1 cellular context compared by ENCODE assay signal in genomic region chr7:131945313-131945831, GRCh38.
TF ChIP-seq lines count a peak whose summit lies in the region.

No MANE protein-coding gene starts in this region.

TF ChIP-seq in K562, 482 proteins besides CTCF, POLR2A, EP300 and RAD21 (continued from another document and continues in another):
- TF ChIP-seq ARID4B (CRISPR knock-in tag; IDR thresholded peaks at IDR 0.05) (no peak), RUNX1 (IDR thresholded peaks at IDR 0.05; ENCODE audit: low read depth) (no peak), ZNF311 (CRISPR knock-in tag; IDR thresholded peaks at IDR 0.05) (no peak), ZNF324 (CRISPR knock-in tag; IDR thresholded peaks at IDR 0.05) (no peak), SAP30 (IDR thresholded peaks at IDR 0.05; ENCODE audit: borderline replicate concordance, insufficient read depth, low read depth, low read length, poor library complexity, severe bottlenecking) (no peak), SRSF1 (IDR thresholded peaks at IDR 0.05; ENCODE audit: low read depth, low read length) (no peak), STAG1 (CRISPR knock-in tag; IDR thresholded peaks at IDR 0.05; ENCODE audit: borderline replicate concordance) (peak; percentile 92), SMARCE1 (IDR thresholded peaks at IDR 0.05) (no peak), IFI16 (CRISPR knock-in tag; IDR thresholded peaks at IDR 0.05) (no peak), RCOR1 (IDR thresholded peaks at IDR 0.05; ENCODE audit: borderline replicate concordance in 1 of 2, low read depth in 2 of 2, low read length in 2 of 2) (0 out of 4 replicates have a peak, but pooled peaks of 1 of the 2 experiments have one; percentile 12), POLR2H (tag; IDR thresholded peaks at IDR 0.05; ENCODE audit: low read depth) (no peak), ZNF12 (CRISPR knock-in tag; IDR thresholded peaks at IDR 0.05) (no peak), CTBP1 (IDR thresholded peaks at IDR 0.05; ENCODE audit: borderline replicate concordance) (no peak), ZNF395 (CRISPR knock-in tag; IDR thresholded peaks at IDR 0.05) (no peak), ZNF609 (CRISPR knock-in tag; IDR thresholded peaks at IDR 0.05; ENCODE audit: borderline replicate concordance) (no peak), ATF2 (CRISPR knock-in tag; IDR thresholded peaks at IDR 0.05) (no peak), SIX5 (IDR thresholded peaks at IDR 0.05; ENCODE audit: borderline replicate concordance in 1 of 2, insufficient read depth in 1 of 2, low read depth in 1 of 2, low read length in 2 of 2) (no peak), BRCA1 (IDR thresholded peaks at IDR 0.05) (no peak), BRCA1 (CRISPR knock-in tag; IDR thresholded peaks at IDR 0.05) (0 out of 2 replicates have a peak, but pooled peaks have one; percentile 83), ELK1 (CRISPR knock-in tag; IDR thresholded peaks at IDR 0.05) (no peak), CTCFL (IDR thresholded peaks at IDR 0.05; ENCODE audit: borderline replicate concordance, insufficient read depth, low read depth, low read length, poor library complexity, severe bottlenecking) (peak; percentile 24), YY1 (IDR thresholded peaks at IDR 0.05; ENCODE audit: borderline replicate concordance in 1 of 3, control insufficient read depth in 1 of 3, extremely low read depth in 1 of 3, insufficient read depth in 3 of 3, insufficient read length in 1 of 3, insufficient replicate concordance in 2 of 3, low read depth in 1 of 3, low read length in 2 of 3) (peak in 1 of 3 experiments; percentile 11), ZC3H4 (CRISPR knock-in tag; IDR thresholded peaks at IDR 0.05; ENCODE audit: borderline replicate concordance) (peak; percentile 24; the same call in 1 of the 2 replicates), ZFP36 (IDR thresholded peaks at IDR 0.05; ENCODE audit: low read depth, low read length, partially characterized antibody) (peak; percentile 2), RBM17 (IDR thresholded peaks at IDR 0.05; ENCODE audit: borderline replicate concordance, low read depth, low read length) (no peak), SMC3 (conservative IDR thresholded peaks at IDR 0.05; ENCODE audit: insufficient read depth, low read depth, low read length) (peak; percentile 83), CBX8 (IDR thresholded peaks at IDR 0.05; ENCODE audit: borderline replicate concordance, extremely low read depth, low read depth, low read length, poor library complexity, severe bottlenecking) (no peak), TCF7 (IDR thresholded peaks at IDR 0.05; ENCODE audit: borderline replicate concordance) (no peak), DEAF1 (CRISPR knock-in tag; IDR thresholded peaks at IDR 0.05) (peak; percentile 68), ZBTB9 (CRISPR knock-in tag; IDR thresholded peaks at IDR 0.05) (no peak), SP2 (IDR thresholded peaks at IDR 0.05; ENCODE audit: extremely low read depth, low read depth, low read length, poor library complexity, severe bottlenecking) (no peak), MAFF (IDR thresholded peaks at IDR 0.05; ENCODE audit: low read length) (no peak), HNRNPL (IDR thresholded peaks at IDR 0.05; ENCODE audit: low read depth, low read length) (no peak), ELF1 (tag; IDR thresholded peaks at IDR 0.05) (no peak), MTA3 (IDR thresholded peaks at IDR 0.05; ENCODE audit: borderline replicate concordance) (no peak), PCBP1 (IDR thresholded peaks at IDR 0.05; ENCODE audit: low read depth, low read length, poor library complexity, severe bottlenecking) (peak; percentile 40), HEY1 (CRISPR knock-in tag; IDR thresholded peaks at IDR 0.05; ENCODE audit: borderline replicate concordance) (no peak), ZNF778 (CRISPR knock-in tag; IDR thresholded peaks at IDR 0.05) (no peak), EHMT2 (IDR thresholded peaks at IDR 0.05) (no peak), TCFL5 (CRISPR knock-in tag; conservative IDR thresholded peaks at IDR 0.05) (no peak), FOXO4 (CRISPR knock-in tag; IDR thresholded peaks at IDR 0.05) (no peak), MAZ (CRISPR knock-in tag; conservative IDR thresholded peaks at IDR 0.05 in 1 of 2, IDR thresholded peaks at IDR 0.05 in 1 of 2) (peak in 1 of 2 experiments; percentile 55; a peak in 1 of 4 replicates), RB1 (IDR thresholded peaks at IDR 0.05; ENCODE audit: low read depth) (peak; percentile 94)
